ENCODE assay signal across 1 cellular context in the genomic region with DNA sequence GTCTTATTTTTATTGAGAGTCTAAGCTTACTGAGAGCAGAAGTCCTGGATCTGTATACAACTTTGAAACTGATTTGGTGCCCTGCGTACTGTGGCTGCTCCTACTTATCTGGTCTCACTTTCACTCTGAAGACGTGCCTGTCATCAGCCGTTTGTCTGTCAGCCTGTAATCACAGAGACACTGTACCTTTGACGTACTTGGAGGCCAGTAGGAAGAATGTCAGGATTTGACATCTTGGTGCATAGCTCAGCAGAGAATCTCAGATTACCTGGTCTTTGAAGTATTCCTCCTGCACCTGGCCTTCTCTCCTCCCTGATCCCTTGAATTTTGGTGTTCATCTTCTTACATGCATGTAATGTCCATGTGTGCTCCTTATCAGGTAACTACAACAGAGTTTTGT.
A peak's percentile ranks its signal among the peaks of the same experiment; 100 is the strongest.
TF ChIP-seq lines count a peak whose summit lies in the region.

No MANE protein-coding gene starts in this region.

TF ChIP-seq in GM12878, 131 proteins besides CTCF, POLR2A, EP300 and RAD21 (continued from another document and continues in another):
- TF ChIP-seq GATAD2B (conservative IDR thresholded peaks at IDR 0.05; ENCODE audit: low read depth) (no peak), YBX1 (IDR thresholded peaks at IDR 0.05) (no peak), NR2C1 (IDR thresholded peaks at IDR 0.05) (no peak), WRNIP1 (IDR thresholded peaks at IDR 0.05; ENCODE audit: borderline replicate concordance, low read depth, low read length) (no peak), BRCA1 (IDR thresholded peaks at IDR 0.05; ENCODE audit: low read depth, low read length) (no peak), HDGF (IDR thresholded peaks at IDR 0.05) (no peak), CREM (IDR thresholded peaks at IDR 0.05; ENCODE audit: low read depth) (peak; percentile 43; the same call in 1 of the 2 replicates), SMC3 (IDR thresholded peaks at IDR 0.05; ENCODE audit: borderline replicate concordance, low read length) (0 out of 2 replicates have a peak, but pooled peaks have one; percentile 9), JUNB (IDR thresholded peaks at IDR 0.05) (no peak), IKZF2 (IDR thresholded peaks at IDR 0.05) (peak; percentile 21 to 41; a peak in 1 of 4 replicates), CEBPB (IDR thresholded peaks at IDR 0.05; ENCODE audit: borderline replicate concordance in 1 of 2, low read depth in 2 of 2, low read length in 2 of 2) (no peak), ETV6 (conservative IDR thresholded peaks at IDR 0.05 in 1 of 2, IDR thresholded peaks at IDR 0.05 in 1 of 2; ENCODE audit: borderline replicate concordance in 1 of 2, low read depth in 1 of 2) (no peak), MTA2 (IDR thresholded peaks at IDR 0.05; ENCODE audit: low read depth) (no peak), JUND (IDR thresholded peaks at IDR 0.05; ENCODE audit: low read depth, low read length) (no peak), KAT2A (conservative IDR thresholded peaks at IDR 0.05; ENCODE audit: control insufficient read depth, low read depth, low read length) (no peak), CBX5 (IDR thresholded peaks at IDR 0.05; ENCODE audit: low read depth) (no peak), TBL1XR1 (IDR thresholded peaks at IDR 0.05; ENCODE audit: low read depth, low read length) (no peak), PAX8 (IDR thresholded peaks at IDR 0.05) (no peak), TAF1 (IDR thresholded peaks at IDR 0.05; ENCODE audit: borderline replicate concordance, low read depth, low read length) (no peak), CBX3 (IDR thresholded peaks at IDR 0.05; ENCODE audit: borderline replicate concordance, low read depth) (no peak), NFIC (IDR thresholded peaks at IDR 0.05; ENCODE audit: low read depth, low read length) (no peak), EED (IDR thresholded peaks at IDR 0.05; ENCODE audit: low read depth) (0 out of 2 replicates have a peak, but pooled peaks have one; percentile 42), RAD51 (IDR thresholded peaks at IDR 0.05) (no peak), TCF7 (IDR thresholded peaks at IDR 0.05; ENCODE audit: borderline replicate concordance) (no peak), FOS (IDR thresholded peaks at IDR 0.05; ENCODE audit: borderline replicate concordance, extremely low read depth, insufficient read length) (no peak), RUNX3 (IDR thresholded peaks at IDR 0.05; ENCODE audit: low read length) (peak; percentile 5; the same call in 1 of the 2 replicates), ASH2L (IDR thresholded peaks at IDR 0.05; ENCODE audit: borderline replicate concordance, low read depth) (no peak), RB1 (IDR thresholded peaks at IDR 0.05; ENCODE audit: borderline replicate concordance) (no peak), PBX3 (IDR thresholded peaks at IDR 0.05; ENCODE audit: insufficient replicate concordance, low read depth, low read length) (no peak), NR2C2 (IDR thresholded peaks at IDR 0.05; ENCODE audit: borderline replicate concordance, control insufficient read depth, insufficient read length, low read depth) (no peak), SIX5 (IDR thresholded peaks at IDR 0.05; ENCODE audit: low read depth, low read length, severe bottlenecking) (no peak), BHLHE40 (IDR thresholded peaks at IDR 0.05; ENCODE audit: borderline replicate concordance in 1 of 2, low read depth in 2 of 2, low read length in 1 of 2) (no peak), TARDBP (IDR thresholded peaks at IDR 0.05; ENCODE audit: borderline replicate concordance) (no peak), NR2F1 (conservative IDR thresholded peaks at IDR 0.05) (no peak), CREB1 (IDR thresholded peaks at IDR 0.05; ENCODE audit: low read depth) (no peak), FOXM1 (IDR thresholded peaks at IDR 0.05; ENCODE audit: low read depth, low read length) (no peak), CHD1 (IDR thresholded peaks at IDR 0.05; ENCODE audit: low read depth, low read length) (no peak), FOXK2 (IDR thresholded peaks at IDR 0.05) (no peak)
- TF ChIP-seq, protein P1, sequence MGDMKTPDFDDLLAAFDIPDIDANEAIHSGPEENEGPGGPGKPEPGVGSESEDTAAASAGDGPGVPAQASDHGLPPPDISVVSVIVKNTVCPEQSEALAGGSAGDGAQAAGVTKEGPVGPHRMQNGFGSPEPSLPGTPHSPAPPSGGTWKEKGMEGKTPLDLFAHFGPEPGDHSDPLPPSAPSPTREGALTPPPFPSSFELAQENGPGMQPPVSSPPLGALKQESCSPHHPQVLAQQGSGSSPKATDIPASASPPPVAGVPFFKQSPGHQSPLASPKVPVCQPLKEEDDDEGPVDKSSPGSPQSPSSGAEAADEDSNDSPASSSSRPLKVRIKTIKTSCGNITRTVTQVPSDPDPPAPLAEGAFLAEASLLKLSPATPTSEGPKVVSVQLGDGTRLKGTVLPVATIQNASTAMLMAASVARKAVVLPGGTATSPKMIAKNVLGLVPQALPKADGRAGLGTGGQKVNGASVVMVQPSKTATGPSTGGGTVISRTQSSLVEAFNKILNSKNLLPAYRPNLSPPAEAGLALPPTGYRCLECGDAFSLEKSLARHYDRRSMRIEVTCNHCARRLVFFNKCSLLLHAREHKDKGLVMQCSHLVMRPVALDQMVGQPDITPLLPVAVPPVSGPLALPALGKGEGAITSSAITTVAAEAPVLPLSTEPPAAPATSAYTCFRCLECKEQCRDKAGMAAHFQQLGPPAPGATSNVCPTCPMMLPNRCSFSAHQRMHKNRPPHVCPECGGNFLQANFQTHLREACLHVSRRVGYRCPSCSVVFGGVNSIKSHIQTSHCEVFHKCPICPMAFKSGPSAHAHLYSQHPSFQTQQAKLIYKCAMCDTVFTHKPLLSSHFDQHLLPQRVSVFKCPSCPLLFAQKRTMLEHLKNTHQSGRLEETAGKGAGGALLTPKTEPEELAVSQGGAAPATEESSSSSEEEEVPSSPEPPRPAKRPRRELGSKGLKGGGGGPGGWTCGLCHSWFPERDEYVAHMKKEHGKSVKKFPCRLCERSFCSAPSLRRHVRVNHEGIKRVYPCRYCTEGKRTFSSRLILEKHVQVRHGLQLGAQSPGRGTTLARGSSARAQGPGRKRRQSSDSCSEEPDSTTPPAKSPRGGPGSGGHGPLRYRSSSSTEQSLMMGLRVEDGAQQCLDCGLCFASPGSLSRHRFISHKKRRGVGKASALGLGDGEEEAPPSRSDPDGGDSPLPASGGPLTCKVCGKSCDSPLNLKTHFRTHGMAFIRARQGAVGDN (IDR thresholded peaks at IDR 0.05) = no peak
- TF ChIP-seq, protein P2, sequence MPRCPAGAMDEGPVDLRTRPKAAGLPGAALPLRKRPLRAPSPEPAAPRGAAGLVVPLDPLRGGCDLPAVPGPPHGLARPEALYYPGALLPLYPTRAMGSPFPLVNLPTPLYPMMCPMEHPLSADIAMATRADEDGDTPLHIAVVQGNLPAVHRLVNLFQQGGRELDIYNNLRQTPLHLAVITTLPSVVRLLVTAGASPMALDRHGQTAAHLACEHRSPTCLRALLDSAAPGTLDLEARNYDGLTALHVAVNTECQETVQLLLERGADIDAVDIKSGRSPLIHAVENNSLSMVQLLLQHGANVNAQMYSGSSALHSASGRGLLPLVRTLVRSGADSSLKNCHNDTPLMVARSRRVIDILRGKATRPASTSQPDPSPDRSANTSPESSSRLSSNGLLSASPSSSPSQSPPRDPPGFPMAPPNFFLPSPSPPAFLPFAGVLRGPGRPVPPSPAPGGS (IDR thresholded peaks at IDR 0.05; ENCODE audit: borderline replicate concordance, insufficient read depth, low read depth, low read length, poor library complexity, severe bottlenecking) = no peak
- TF ChIP-seq, protein P3, sequence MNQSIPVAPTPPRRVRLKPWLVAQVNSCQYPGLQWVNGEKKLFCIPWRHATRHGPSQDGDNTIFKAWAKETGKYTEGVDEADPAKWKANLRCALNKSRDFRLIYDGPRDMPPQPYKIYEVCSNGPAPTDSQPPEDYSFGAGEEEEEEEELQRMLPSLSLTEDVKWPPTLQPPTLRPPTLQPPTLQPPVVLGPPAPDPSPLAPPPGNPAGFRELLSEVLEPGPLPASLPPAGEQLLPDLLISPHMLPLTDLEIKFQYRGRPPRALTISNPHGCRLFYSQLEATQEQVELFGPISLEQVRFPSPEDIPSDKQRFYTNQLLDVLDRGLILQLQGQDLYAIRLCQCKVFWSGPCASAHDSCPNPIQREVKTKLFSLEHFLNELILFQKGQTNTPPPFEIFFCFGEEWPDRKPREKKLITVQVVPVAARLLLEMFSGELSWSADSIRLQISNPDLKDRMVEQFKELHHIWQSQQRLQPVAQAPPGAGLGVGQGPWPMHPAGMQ (IDR thresholded peaks at IDR 0.05; ENCODE audit: borderline replicate concordance) = no peak
- TF ChIP-seq, protein P4, sequence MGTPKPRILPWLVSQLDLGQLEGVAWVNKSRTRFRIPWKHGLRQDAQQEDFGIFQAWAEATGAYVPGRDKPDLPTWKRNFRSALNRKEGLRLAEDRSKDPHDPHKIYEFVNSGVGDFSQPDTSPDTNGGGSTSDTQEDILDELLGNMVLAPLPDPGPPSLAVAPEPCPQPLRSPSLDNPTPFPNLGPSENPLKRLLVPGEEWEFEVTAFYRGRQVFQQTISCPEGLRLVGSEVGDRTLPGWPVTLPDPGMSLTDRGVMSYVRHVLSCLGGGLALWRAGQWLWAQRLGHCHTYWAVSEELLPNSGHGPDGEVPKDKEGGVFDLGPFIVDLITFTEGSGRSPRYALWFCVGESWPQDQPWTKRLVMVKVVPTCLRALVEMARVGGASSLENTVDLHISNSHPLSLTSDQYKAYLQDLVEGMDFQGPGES (IDR thresholded peaks at IDR 0.05) = no peak
- TF ChIP-seq, protein P5, sequence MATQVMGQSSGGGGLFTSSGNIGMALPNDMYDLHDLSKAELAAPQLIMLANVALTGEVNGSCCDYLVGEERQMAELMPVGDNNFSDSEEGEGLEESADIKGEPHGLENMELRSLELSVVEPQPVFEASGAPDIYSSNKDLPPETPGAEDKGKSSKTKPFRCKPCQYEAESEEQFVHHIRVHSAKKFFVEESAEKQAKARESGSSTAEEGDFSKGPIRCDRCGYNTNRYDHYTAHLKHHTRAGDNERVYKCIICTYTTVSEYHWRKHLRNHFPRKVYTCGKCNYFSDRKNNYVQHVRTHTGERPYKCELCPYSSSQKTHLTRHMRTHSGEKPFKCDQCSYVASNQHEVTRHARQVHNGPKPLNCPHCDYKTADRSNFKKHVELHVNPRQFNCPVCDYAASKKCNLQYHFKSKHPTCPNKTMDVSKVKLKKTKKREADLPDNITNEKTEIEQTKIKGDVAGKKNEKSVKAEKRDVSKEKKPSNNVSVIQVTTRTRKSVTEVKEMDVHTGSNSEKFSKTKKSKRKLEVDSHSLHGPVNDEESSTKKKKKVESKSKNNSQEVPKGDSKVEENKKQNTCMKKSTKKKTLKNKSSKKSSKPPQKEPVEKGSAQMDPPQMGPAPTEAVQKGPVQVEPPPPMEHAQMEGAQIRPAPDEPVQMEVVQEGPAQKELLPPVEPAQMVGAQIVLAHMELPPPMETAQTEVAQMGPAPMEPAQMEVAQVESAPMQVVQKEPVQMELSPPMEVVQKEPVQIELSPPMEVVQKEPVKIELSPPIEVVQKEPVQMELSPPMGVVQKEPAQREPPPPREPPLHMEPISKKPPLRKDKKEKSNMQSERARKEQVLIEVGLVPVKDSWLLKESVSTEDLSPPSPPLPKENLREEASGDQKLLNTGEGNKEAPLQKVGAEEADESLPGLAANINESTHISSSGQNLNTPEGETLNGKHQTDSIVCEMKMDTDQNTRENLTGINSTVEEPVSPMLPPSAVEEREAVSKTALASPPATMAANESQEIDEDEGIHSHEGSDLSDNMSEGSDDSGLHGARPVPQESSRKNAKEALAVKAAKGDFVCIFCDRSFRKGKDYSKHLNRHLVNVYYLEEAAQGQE (IDR thresholded peaks at IDR 0.05; ENCODE audit: low read depth, low read length) = no peak
- TF ChIP-seq, protein P6, sequence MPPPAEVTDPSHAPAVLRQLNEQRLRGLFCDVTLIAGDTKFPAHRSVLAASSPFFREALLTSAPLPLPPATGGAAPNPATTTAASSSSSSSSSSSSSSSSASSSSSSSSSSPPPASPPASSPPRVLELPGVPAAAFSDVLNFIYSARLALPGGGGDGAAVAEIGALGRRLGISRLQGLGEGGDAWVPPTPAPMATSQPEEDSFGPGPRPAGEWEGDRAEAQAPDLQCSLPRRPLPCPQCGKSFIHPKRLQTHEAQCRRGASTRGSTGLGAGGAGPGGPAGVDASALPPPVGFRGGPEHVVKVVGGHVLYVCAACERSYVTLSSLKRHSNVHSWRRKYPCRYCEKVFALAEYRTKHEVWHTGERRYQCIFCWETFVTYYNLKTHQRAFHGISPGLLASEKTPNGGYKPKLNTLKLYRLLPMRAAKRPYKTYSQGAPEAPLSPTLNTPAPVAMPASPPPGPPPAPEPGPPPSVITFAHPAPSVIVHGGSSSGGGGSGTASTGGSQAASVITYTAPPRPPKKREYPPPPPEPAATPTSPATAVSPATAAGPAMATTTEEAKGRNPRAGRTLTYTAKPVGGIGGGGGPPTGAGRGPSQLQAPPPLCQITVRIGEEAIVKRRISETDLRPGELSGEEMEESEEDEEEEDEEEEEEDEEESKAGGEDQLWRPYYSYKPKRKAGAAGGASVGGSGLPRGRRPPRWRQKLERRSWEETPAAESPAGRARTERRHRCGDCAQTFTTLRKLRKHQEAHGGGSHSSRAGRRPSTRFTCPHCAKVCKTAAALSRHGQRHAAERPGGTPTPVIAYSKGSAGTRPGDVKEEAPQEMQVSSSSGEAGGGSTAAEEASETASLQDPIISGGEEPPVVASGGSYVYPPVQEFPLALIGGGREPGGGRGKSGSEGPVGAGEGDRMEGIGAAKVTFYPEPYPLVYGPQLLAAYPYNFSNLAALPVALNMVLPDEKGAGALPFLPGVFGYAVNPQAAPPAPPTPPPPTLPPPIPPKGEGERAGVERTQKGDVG (CRISPR knock-in tag; IDR thresholded peaks at IDR 0.05) = no peak
- TF ChIP-seq, protein P7, sequence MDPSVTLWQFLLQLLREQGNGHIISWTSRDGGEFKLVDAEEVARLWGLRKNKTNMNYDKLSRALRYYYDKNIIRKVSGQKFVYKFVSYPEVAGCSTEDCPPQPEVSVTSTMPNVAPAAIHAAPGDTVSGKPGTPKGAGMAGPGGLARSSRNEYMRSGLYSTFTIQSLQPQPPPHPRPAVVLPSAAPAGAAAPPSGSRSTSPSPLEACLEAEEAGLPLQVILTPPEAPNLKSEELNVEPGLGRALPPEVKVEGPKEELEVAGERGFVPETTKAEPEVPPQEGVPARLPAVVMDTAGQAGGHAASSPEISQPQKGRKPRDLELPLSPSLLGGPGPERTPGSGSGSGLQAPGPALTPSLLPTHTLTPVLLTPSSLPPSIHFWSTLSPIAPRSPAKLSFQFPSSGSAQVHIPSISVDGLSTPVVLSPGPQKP (IDR thresholded peaks at IDR 0.05; ENCODE audit: low read depth, low read length) = no peak
- TF ChIP-seq, protein P8, sequence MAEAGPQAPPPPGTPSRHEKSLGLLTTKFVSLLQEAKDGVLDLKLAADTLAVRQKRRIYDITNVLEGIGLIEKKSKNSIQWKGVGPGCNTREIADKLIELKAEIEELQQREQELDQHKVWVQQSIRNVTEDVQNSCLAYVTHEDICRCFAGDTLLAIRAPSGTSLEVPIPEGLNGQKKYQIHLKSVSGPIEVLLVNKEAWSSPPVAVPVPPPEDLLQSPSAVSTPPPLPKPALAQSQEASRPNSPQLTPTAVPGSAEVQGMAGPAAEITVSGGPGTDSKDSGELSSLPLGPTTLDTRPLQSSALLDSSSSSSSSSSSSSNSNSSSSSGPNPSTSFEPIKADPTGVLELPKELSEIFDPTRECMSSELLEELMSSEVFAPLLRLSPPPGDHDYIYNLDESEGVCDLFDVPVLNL (IDR thresholded peaks at IDR 0.05; ENCODE audit: low read depth, low read length) = no peak
